ENCODE assay signal across 5 cellular contexts in the genomic region with DNA sequence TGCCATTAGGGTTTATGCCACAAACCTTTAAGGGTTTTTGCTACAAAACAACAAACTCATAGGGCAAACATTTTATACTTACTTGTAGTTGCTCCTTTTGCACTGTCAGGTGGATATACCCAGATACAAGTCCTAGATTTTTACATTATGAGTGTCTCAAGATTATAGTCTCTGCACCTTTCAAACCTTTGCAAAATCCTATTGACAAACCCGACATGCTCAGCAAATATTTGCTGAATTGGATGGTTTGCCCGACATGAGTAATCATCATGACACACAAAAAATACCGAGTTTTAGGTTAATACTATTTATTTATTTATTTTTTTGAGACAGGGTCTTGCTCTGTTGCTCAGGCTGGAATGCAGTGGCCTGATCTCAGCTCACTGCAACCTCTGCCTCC.
"Had no signal": no experiment of that assay in that cellular context is flagged by ENCODE, and none has a peak within 500 bp of the region (broad histone marks: within the 10 kb centered on the region; RNA-seq: fewer than 3 reads in every experiment).

No MANE protein-coding gene starts in this region.

- DNase-seq: IMR-90, KBM-7, KG1 had no signal

- H3K27ac ChIP-seq: HL-60 had no signal

- FAIRE-seq: HTR-8/SVneo had no signal
